In the genomic region with DNA sequence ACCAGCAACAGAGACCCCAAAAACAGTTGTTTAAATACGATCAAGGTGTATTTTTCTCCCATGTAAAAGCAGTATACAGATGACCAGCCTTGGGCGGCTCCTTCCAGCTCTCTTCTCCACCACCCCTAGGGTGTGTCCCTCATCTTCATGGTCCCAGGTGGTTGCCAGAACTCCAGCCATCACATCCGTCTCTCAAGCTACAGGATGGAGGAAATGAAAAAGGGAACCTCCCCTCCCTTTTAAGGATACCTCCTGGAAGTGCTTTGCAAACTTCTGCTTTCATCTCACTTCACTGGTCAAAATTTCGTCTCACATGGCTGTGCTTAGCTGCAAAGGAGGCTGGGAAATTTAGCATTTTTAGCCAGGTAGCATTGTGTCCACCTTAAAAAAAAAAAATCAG, we compare ENCODE assay signal across 30 cellular contexts. TPM values are rescaled to one million over a fixed set of nuclear protein-coding genes. Genes with fewer than 3 reads are reported as not detected.
"Had no signal": no experiment of that assay in that cellular context is flagged by ENCODE, and none has a peak within 500 bp of the region (broad histone marks: within the 10 kb centered on the region; RNA-seq: fewer than 3 reads in every experiment).

No MANE protein-coding gene starts in this region.

- ATAC-seq: activated T-cell treated with anti-CD3 and anti-CD28 coated beads, Interleukin-2, amount 50 U/mL, for 4 hours; activated T-helper 17 cell treated with anti-CD3 and anti-CD28 coated beads, Interleukin-2, amount 50 U/mL, for 72 hours; Panc1; T-cell had no signal

- H3K4me3 Mint-ChIP-seq: activated CD4-positive, alpha-beta memory T cell treated with anti-CD3 and anti-CD28 coated beads for 36 hours; activated CD4-positive, alpha-beta T cell treated with anti-CD3 and anti-CD28 coated beads, Interleukin-2, amount 10 ng/mL, durations not matched to agents 7 days and 5 days; activated naive CD8-positive, alpha-beta T cell treated with anti-CD3 and anti-CD28 coated beads, Interleukin-2, amount 10 ng/mL, durations not matched to agents 7 days and 5 days; activated T-cell treated with anti-CD3 and anti-CD28 coated beads, Interleukin-2, amount 50 U/mL, for 4 hours; activated T-helper 17 cell treated with anti-CD3 and anti-CD28 coated beads, Interleukin-2, amount 50 U/mL, for 72 hours; T-cell had no signal

- H3K27ac ChIP-seq: adrenal gland, RWPE1, VCaP had no signal

- H3K4me3 ChIP-seq: adrenal gland had no signal

- H3K9me3 ChIP-seq: adrenal gland had no signal

- DNase-seq: activated CD4-positive, alpha-beta memory T cell treated with anti-CD3 and anti-CD28 coated beads for 36 hours; activated CD4-positive, alpha-beta T cell treated with anti-CD3 and anti-CD28 coated beads, Interleukin-2, amount 10 ng/mL, durations not matched to agents 7 days and 5 days; activated CD4-positive, CD25-positive, alpha-beta regulatory T cell; activated CD8-positive, alpha-beta memory T cell treated with anti-CD3 and anti-CD28 coated beads for 24 hours; activated gamma-delta T cell treated with Interleukin-2 at 50 U/mL for 16 hours; activated naive CD4-positive, alpha-beta T cell treated with anti-CD3 and anti-CD28 coated beads, Interleukin-2, amount 50 U/mL, for 16 hours; activated naive CD8-positive, alpha-beta T cell treated with anti-CD3 and anti-CD28 coated beads, Interleukin-2, amount 10 ng/mL, durations not matched to agents 7 days and 5 days; activated T-cell treated with anti-CD3 and anti-CD28 coated beads, Interleukin-2, amount 50 U/mL, for 4 hours; adrenal gland; anterior cingulate cortex; cerebellar nuclear complex; NCI-H1092 treated with DMSO at 0.1 percent for 48 hours; NCI-H1417 treated with DMSO at 0.1 percent for 48 hours; NCI-H1694 treated with DMSO at 0.1 percent for 48 hours; NCI-H2029 treated with DMSO at 0.1 percent for 48 hours; NCI-H510A treated with DMSO at 0.1 percent for 48 hours; NCI-H69; OCI-M1; Right ventricle myocardium superior; T-cell; T-helper 2 cell; T1000 had no signal

- H3K27ac Mint-ChIP-seq: activated CD4-positive, alpha-beta memory T cell treated with anti-CD3 and anti-CD28 coated beads for 36 hours; activated CD4-positive, alpha-beta T cell treated with anti-CD3 and anti-CD28 coated beads, Interleukin-2, amount 10 ng/mL, durations not matched to agents 7 days and 5 days; activated naive CD8-positive, alpha-beta T cell treated with anti-CD3 and anti-CD28 coated beads, Interleukin-2, amount 10 ng/mL, durations not matched to agents 7 days and 5 days; activated T-helper 17 cell treated with anti-CD3 and anti-CD28 coated beads, Interleukin-2, amount 50 U/mL, for 72 hours; T-cell had no signal

- H3K36me3 ChIP-seq: adrenal gland had no signal

- H3K27me3 ChIP-seq: adrenal gland had no signal

- H3K36me3 Mint-ChIP-seq: activated CD4-positive, alpha-beta memory T cell treated with anti-CD3 and anti-CD28 coated beads for 36 hours; activated naive CD8-positive, alpha-beta T cell treated with anti-CD3 and anti-CD28 coated beads, Interleukin-2, amount 10 ng/mL, durations not matched to agents 7 days and 5 days; T-cell had no signal

- H3K27me3 Mint-ChIP-seq: activated CD4-positive, alpha-beta memory T cell treated with anti-CD3 and anti-CD28 coated beads for 36 hours; activated CD4-positive, alpha-beta T cell treated with anti-CD3 and anti-CD28 coated beads, Interleukin-2, amount 10 ng/mL, durations not matched to agents 7 days and 5 days; T-cell had no signal

- H3K4me1 Mint-ChIP-seq: activated T-helper 17 cell treated with anti-CD3 and anti-CD28 coated beads, Interleukin-2, amount 50 U/mL, for 72 hours had no signal

- H3K9me3 Mint-ChIP-seq: activated CD4-positive, alpha-beta memory T cell treated with anti-CD3 and anti-CD28 coated beads for 36 hours; activated CD4-positive, alpha-beta T cell treated with anti-CD3 and anti-CD28 coated beads, Interleukin-2, amount 10 ng/mL, durations not matched to agents 7 days and 5 days; activated naive CD8-positive, alpha-beta T cell treated with anti-CD3 and anti-CD28 coated beads, Interleukin-2, amount 10 ng/mL, durations not matched to agents 7 days and 5 days; activated T-cell treated with anti-CD3 and anti-CD28 coated beads, Interleukin-2, amount 50 U/mL, for 4 hours; activated T-helper 17 cell treated with anti-CD3 and anti-CD28 coated beads, Interleukin-2, amount 50 U/mL, for 72 hours; T-cell had no signal

- H3K4me1 ChIP-seq: adrenal gland had no signal

RNA-seq across cellular contexts. Expression of gene C10orf105, which starts 59.3 kb away (rescaled TPM):
- total RNA-seq: cardiac septum, LHCN-M2, M059J, SK-MEL-5 had no signal
